In the genomic region with DNA sequence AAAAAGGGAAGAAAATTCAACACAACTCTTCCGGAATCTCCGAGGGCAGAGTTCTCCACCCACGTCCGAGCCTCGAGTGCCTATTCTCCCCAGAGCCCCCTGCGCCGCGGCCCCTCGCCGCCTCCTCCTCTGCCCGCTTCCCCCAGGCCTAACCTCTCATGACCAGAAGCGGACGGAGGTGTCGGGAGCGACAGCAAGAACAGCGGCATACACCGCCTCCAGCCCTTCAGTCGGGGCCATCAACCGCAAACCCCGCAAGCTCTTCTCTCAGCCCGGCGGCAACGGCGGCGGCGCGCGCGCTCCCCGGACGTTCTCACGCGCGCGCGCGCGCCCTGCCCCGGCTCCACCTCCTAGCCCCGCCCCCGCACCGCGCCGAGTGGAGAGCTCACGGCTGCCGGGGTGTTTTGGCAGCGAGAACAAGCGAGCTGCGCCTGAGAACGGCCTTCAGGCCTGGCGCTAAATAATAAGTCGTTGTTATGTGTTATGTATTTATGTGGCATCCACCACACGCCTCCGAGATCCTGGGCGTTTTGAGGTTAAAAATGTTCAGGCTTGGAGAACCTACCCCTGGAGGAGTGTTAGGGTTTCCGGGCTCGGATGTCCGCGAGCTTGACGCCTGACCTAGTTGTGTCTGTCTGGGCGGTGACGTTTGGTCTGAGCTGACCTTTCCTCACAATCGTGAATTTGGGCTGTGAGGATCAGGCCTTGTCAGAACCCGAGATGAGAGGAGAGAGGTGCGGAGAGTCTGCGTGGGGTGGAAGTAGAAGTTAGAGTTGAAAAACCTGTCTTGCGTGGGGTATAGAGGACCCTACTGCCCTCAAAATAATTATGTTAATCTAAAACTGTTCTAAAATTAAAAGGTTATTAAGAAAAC, we compare ENCODE assay signal across 8 cellular contexts. TPM values are rescaled to one million over a fixed set of nuclear protein-coding genes. Genes with fewer than 3 reads are reported as not detected.
DNase-seq lines count a peak whose midpoint lies in the region; ATAC-seq, FAIRE-seq and TF ChIP-seq lines count a peak whose summit lies in the region.

A gene with protein sequence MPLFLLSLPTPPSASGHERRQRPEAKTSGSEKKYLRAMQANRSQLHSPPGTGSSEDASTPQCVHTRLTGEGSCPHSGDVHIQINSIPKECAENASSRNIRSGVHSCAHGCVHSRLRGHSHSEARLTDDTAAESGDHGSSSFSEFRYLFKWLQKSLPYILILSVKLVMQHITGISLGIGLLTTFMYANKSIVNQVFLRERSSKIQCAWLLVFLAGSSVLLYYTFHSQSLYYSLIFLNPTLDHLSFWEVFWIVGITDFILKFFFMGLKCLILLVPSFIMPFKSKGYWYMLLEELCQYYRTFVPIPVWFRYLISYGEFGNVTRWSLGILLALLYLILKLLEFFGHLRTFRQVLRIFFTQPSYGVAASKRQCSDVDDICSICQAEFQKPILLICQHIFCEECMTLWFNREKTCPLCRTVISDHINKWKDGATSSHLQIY (minus strand): TSS at position 286 of the 874 bp plus-strand sequence. CDS start 77 bp downstream, at position 209.

- WGBS in small intestine, 3 donors: 1 to 2% (median 2%) methylated on average over 63 to 67 of the region's 67 CpGs

- H3K4me3 Mint-ChIP-seq in activated B cell treated with CpG ODN at 0.5 μM for 24 hours: peak within 1 kb of the TSS; percentile 90

- H3K4me1 ChIP-seq in small intestine (ENCODE audit: control insufficient read depth in 2 of 2, insufficient read depth in 1 of 2, low read depth in 1 of 2, low read length in 1 of 2): no peaks in the 10 kb centered on the region

- H3K27me3 Mint-ChIP-seq in activated B cell treated with CpG ODN at 0.5 μM for 24 hours: no peaks in the 10 kb centered on the region

- H3K36me3 ChIP-seq in small intestine (ENCODE audit: control insufficient read depth in 2 of 2, insufficient read depth in 2 of 2, low read length in 2 of 2): no peaks in the 10 kb centered on the region

- POLR2A ChIA-PET in activated B cell treated with CpG ODN at 0.5 μM for 24 hours (lab: Charles Lee): interaction anchor here (1.2 to 2.1 kb wide), 5 partner anchors 72 to 1333 kb away, joined by 5 to 11 read pairs (median 8); partner anchors contain the start of genes CLTC, DHX40, PTRH2 and RPS6KB1

- H3K27ac ChIP-seq in small intestine (ENCODE audit: low read depth in 1 of 2, low read length in 1 of 2): peak within 1 kb of the TSS; percentile 93 to 97

- no peak for FAIRE-seq in small intestine (lab: Jason Lieb, UNC)

- CTCF ChIA-PET in activated B cell treated with CpG ODN at 0.5 μM for 24 hours (lab: Charles Lee): interaction anchor here (1.1 to 1.2 kb wide), 2 partner anchors 72 to 218 kb away, joined by 3 to 5 read pairs; no protein-coding TSS in a partner anchor

- ATAC-seq in HG03095 (IDR thresholded peaks at IDR 0.05; ENCODE audit: unreplicated experiment): peak; percentile 81
- peak; percentile 89 for ATAC-seq in activated B cell treated with CpG ODN at 0.5 μM for 24 hours (ENCODE audit: low read depth)

- intact Hi-C loops in activated B cell treated with CpG ODN at 0.5 μM for 24 hours (cut with micrococcal nuclease): loop anchor here (1.0 kb wide), 2 partner anchors 71 to 345 kb away; partner anchors contain the start of genes CLTC and RPS6KB1

- H3K4me1 Mint-ChIP-seq in activated B cell treated with CpG ODN at 0.5 μM for 24 hours: peaks cover 19% of the 10 kb centered on the region

- H3K9me3 Mint-ChIP-seq in activated B cell treated with CpG ODN at 0.5 μM for 24 hours: no peaks in the 10 kb centered on the region

- DNase-seq in NCI-H524 (lab: John Stamatoyannopoulos, UW) (peak; percentile 64 to 85), NCI-H524 treated with DMSO at 0.1 percent for 48 hours (lab: John Stamatoyannopoulos, UW) (no peak), NCI-H2227 (lab: John Stamatoyannopoulos, UW; ENCODE audit: unreplicated experiment) (peak; percentile 93), activated B cell treated with CpG ODN at 0.5 μM for 24 hours (peak; percentile 90), cardiac fibroblast (ENCODE audit: low read depth in 2 of 2) (peak; percentile 84 to 87), iPS-NIHi7 (ENCODE audit: extremely low spot score) (peak; percentile 94), small intestine (peak; percentile 90)

- H3K27ac Mint-ChIP-seq in activated B cell treated with CpG ODN at 0.5 μM for 24 hours: peak within 1 kb of the TSS; percentile 94

- no peaks in the 10 kb centered on the region for H3K9me3 ChIP-seq in small intestine (ENCODE audit: control insufficient read depth, low read depth)

- H3K27me3 ChIP-seq in small intestine (ENCODE audit: control insufficient read depth in 2 of 2, insufficient read depth in 2 of 2, low read length in 2 of 2): no peaks in the 10 kb centered on the region

- H3K4me3 ChIP-seq in cardiac fibroblast (replicated peaks in 1 of 2; ENCODE audit: low read depth in 2 of 2, low read length in 2 of 2) (peak within 1 kb of the TSS; percentile 87 to 95), small intestine (ENCODE audit: low read depth in 1 of 2, low read length in 2 of 2) (peak within 1 kb of the TSS; percentile 91 to 96)

- H3K36me3 Mint-ChIP-seq in activated B cell treated with CpG ODN at 0.5 μM for 24 hours (ENCODE audit: low read depth): peaks cover 19% of the 10 kb centered on the region

- no peak for TF ChIP-seq CTCF in activated B cell treated with CpG ODN at 0.5 μM for 24 hours (IDR thresholded peaks at IDR 0.05)
- TF ChIP-seq CTCF in cardiac fibroblast (IDR thresholded peaks at IDR 0.05; ENCODE audit: low read depth, low read length): no peak

RNA-seq across cellular contexts. Expression of the gene that starts here (rescaled TPM):
- total RNA-seq in activated B cell treated with CpG ODN at 0.5 μM for 24 hours: 29.0 and 29.1 TPM in 2 replicates
- polyA plus RNA-seq in small intestine: 10 to 100 TPM; 15.4 to 22.4 (median 20.3) TPM
